Comparison of ENCODE assay signal across 10 cellular contexts in the genomic region with DNA sequence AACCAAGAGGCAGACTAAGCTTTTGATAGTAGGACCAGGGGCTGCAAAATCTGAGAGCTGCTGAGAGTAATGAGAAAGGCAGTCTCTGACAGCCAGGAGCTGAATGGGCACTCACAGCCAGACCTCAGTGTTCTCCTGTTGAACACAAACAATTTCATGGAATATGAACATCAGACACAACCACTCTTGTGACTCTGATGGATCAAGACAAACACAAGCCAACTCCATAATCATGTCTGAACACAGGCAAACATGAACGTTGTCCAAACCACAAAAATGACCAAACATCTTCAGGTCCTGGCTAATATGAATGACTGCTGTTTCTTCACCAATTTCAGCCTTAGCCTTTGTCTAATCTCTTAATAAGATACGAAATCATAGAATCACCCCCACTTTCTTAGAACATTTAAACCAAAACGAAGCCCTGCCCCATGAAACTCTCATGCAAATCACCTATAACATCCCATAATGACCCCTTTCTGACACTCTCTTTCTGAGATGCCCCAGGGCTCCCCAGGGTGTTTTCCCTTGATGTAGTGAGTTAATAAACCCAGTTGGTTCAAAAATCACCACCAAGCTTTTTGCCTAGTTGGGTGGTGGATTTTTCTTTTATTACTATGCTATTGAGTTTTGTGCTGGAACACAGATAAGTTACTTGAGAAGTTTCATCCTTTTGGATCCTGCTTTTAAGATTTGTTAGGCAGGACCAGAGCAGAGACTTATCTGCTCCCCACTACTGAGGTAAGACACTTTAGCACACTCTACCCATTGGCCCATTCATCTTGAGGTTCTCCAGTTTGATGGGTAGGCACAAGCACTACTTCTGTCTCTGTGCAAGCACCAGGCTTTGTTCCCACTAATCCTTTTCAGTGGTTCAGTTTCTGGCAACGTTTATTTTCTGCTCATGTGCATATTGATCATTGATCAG. TPM values are rescaled to one million over a fixed set of nuclear protein-coding genes. Genes with fewer than 3 reads are reported as not detected.
DNase-seq lines count a peak whose midpoint lies in the region; ATAC-seq and TF ChIP-seq lines count a peak whose summit lies in the region.
"Had no signal": no experiment of that assay in that cellular context is flagged by ENCODE, and none has a peak within 500 bp of the region (broad histone marks: within the 10 kb centered on the region; RNA-seq: fewer than 3 reads in every experiment).

No MANE protein-coding gene starts in this region.

- no peaks in the 10 kb centered on the region for H3K27me3 Mint-ChIP-seq in stimulated activated naive B cell treated with anti-CD40 and anti-IgM and Interleukin-4, amounts not matched to agents 10 μg/mL and 1 μg/mL and 100 μg/mL, for 72 hours

- H2AFZ ChIP-seq in mammary epithelial cell (ENCODE audit: low read depth, low read length) (peak overlapping the region; percentile 30), SU-DHL-6 (ENCODE audit: low read depth, low read length, severe bottlenecking) (no peak overlapping the region), trophoblast cell (ENCODE audit: insufficient read depth, low read length, poor library complexity) (no peak overlapping the region)

- H3K4me1 ChIP-seq in mammary epithelial cell (ENCODE audit: insufficient read depth, low read length) (peaks cover 13% of the 10 kb centered on the region), breast epithelium (no peaks in the 10 kb centered on the region), trophoblast cell (ENCODE audit: control insufficient read depth in 1 of 2, insufficient read depth in 2 of 2, low read length in 2 of 2) (no peaks in the 10 kb centered on the region)

- H3K4me3 ChIP-seq in mammary epithelial cell (replicated peaks in 1 of 3; ENCODE audit: insufficient read depth in 1 of 3, low read depth in 2 of 3, low read length in 3 of 3) (no peak overlapping the region), breast epithelium (no peak overlapping the region), SU-DHL-6 (ENCODE audit: insufficient read depth, low read length, poor library complexity, severe bottlenecking) (no peak overlapping the region), trophoblast cell (ENCODE audit: low read depth, low read length) (no peak overlapping the region)

- H2BK5ac ChIP-seq in trophoblast cell (ENCODE audit: low read depth, low read length, poor library complexity), result no peak overlapping the region

- no TSS peak for BruUV-seq in mammary epithelial cell (replicated peaks; lab: Mats Ljungman, UMichigan)

- H3K9me3 Mint-ChIP-seq in stimulated activated naive B cell treated with anti-CD40 and anti-IgM and Interleukin-4, amounts not matched to agents 10 μg/mL and 1 μg/mL and 100 μg/mL, for 72 hours, result no peaks in the 10 kb centered on the region

- TF ChIP-seq CTCF in mammary epithelial cell (conservative IDR thresholded peaks at IDR 0.05 in 1 of 2, IDR thresholded peaks at IDR 0.05 in 1 of 2; ENCODE audit: extremely low read depth in 1 of 2, insufficient read depth in 1 of 2, low read depth in 1 of 2, low read length in 2 of 2) (no peak), breast epithelium (IDR thresholded peaks at IDR 0.05) (no peak), SU-DHL-6 (IDR thresholded peaks at IDR 0.05; ENCODE audit: insufficient read depth, low read length, poor library complexity, severe bottlenecking) (no peak)

- no peak overlapping the region for H3K9ac ChIP-seq in mammary epithelial cell (ENCODE audit: insufficient read depth, low read length)
- peak overlapping the region; percentile 26 for H3K9ac ChIP-seq in SU-DHL-6 (ENCODE audit: low read length)
- H3K9ac ChIP-seq in trophoblast cell (ENCODE audit: low read length), result no peak overlapping the region

- H3K79me2 ChIP-seq in mammary epithelial cell (ENCODE audit: insufficient read depth, low read length) (no peaks in the 10 kb centered on the region), SU-DHL-6 (ENCODE audit: insufficient read depth, low read length) (no peaks in the 10 kb centered on the region), trophoblast cell (ENCODE audit: control insufficient read depth, insufficient read depth, low read length, poor library complexity) (no peaks in the 10 kb centered on the region)

- H3K4me1 Mint-ChIP-seq in stimulated activated naive B cell treated with anti-CD40 and anti-IgM and Interleukin-4, amounts not matched to agents 10 μg/mL and 1 μg/mL and 100 μg/mL, for 72 hours, result peaks cover 42 to 62% of the 10 kb centered on the region in 2 donors

- H3K18ac ChIP-seq in trophoblast cell (ENCODE audit: low read length), result no peak overlapping the region

- no peaks in the 10 kb centered on the region for H3K9me2 ChIP-seq in SU-DHL-6 (replicated peaks; ENCODE audit: insufficient read depth, low read length)

- H3K9me3 ChIP-seq in mammary epithelial cell (replicated peaks; ENCODE audit: insufficient read depth, low read length) (no peaks in the 10 kb centered on the region), breast epithelium (no peaks in the 10 kb centered on the region), SU-DHL-6 (ENCODE audit: insufficient read depth, low read length) (no peaks in the 10 kb centered on the region), trophoblast cell (ENCODE audit: insufficient read depth, low read depth, low read length) (no peaks in the 10 kb centered on the region)

- peaks cover 20% of the 10 kb centered on the region for H3F3A ChIP-seq in SU-DHL-6 (ENCODE audit: insufficient read depth)

- no peak overlapping the region for H4K91ac ChIP-seq in trophoblast cell (ENCODE audit: low read depth, low read length)

- peak overlapping the region; percentile 26 to 46 for H3K4me3 Mint-ChIP-seq in stimulated activated naive B cell treated with anti-CD40 and anti-IgM and Interleukin-4, amounts not matched to agents 10 μg/mL and 1 μg/mL and 100 μg/mL, for 72 hours

- dilution Hi-C loops in mammary epithelial cell (cut with HindIII; ENCODE audit: low sequenced_read_pairs), result loop anchor here (10.0 kb wide), 1 partner anchor 304 kb away; no protein-coding TSS in a partner anchor

- H3K4me2 ChIP-seq in mammary epithelial cell (ENCODE audit: insufficient read depth, low read depth, low read length) (peak overlapping the region; percentile 33), SU-DHL-6 (ENCODE audit: low read depth, low read length, poor library complexity, severe bottlenecking) (peak overlapping the region; percentile 56), trophoblast cell (ENCODE audit: low read length) (no peak overlapping the region)

- WGBS in mammary epithelial cell (ENCODE audit: low coverage, missing lambda C conversion rate), result 36% methylated on average over 4 of the region's 4 CpGs
- WGBS in trophoblast cell (ENCODE audit: extremely low coverage, insufficient coverage, insufficient read length), result no CpG with 5 or more reads among the region's 4 CpGs

- no peak overlapping the region for H3K4ac ChIP-seq in trophoblast cell (ENCODE audit: low read depth, low read length)

- in situ Hi-C loops in mammary epithelial cell (cut with MboI; ENCODE audit: low sequenced_read_pairs in 2 of 2), result loop anchor here (5.0 to 10.0 kb wide), 2 partner anchors 292 to 294 kb away; no protein-coding TSS in a partner anchor

- no peaks in the 10 kb centered on the region for H3K36me3 Mint-ChIP-seq in stimulated activated naive B cell treated with anti-CD40 and anti-IgM and Interleukin-4, amounts not matched to agents 10 μg/mL and 1 μg/mL and 100 μg/mL, for 72 hours

- no peak overlapping the region for H3K14ac ChIP-seq in trophoblast cell (ENCODE audit: low read length)

- intact Hi-C loops in mammary epithelial cell (cut with micrococcal nuclease) (no loop called here), breast epithelium (cut with DNase I; ENCODE audit: low total_unique reads) (no loop called here)

- no peak overlapping the region for H2BK120ac ChIP-seq in trophoblast cell (ENCODE audit: insufficient read depth, low read length, poor library complexity)

- no peak overlapping the region for H4K12ac ChIP-seq in trophoblast cell (ENCODE audit: low read depth, low read length)

- H3K79me1 ChIP-seq in trophoblast cell (ENCODE audit: low read length), result no peaks in the 10 kb centered on the region

- no peak overlapping the region for H3K23ac ChIP-seq in trophoblast cell (ENCODE audit: low read length)

- CTCF ChIA-PET in mammary epithelial cell (lab: Charles Lee; ENCODE audit: low non-redundant PET), result interaction anchor here (0.6 to 0.7 kb wide), 2 partner anchors 62 to 125 kb away, joined by 3 read pairs; no protein-coding TSS in a partner anchor

- no peak overlapping the region for H3K27ac ChIP-seq in mammary epithelial cell (ENCODE audit: insufficient read depth, low read depth, low read length)
- no peak overlapping the region for H3K27ac ChIP-seq in breast epithelium
- peak overlapping the region; percentile 67 for H3K27ac ChIP-seq in SU-DHL-6 (ENCODE audit: low read depth, low read length)
- no peak overlapping the region for H3K27ac ChIP-seq in trophoblast cell (ENCODE audit: low read depth, low read length)
- H3K27ac ChIP-seq: C4-2B had no signal

- peak; percentile 75 for DNase-seq in mammary epithelial cell
- DNase-seq in breast epithelium (ENCODE audit: low spot score in 2 of 2), result no peak
- peak; percentile 36 for DNase-seq in stimulated activated naive B cell treated with anti-CD40 and anti-IgM and Interleukin-4, amounts not matched to agents 10 μg/mL and 1 μg/mL and 100 μg/mL, for 72 hours
- no peak for DNase-seq in ecto neural progenitor cell (ENCODE audit: low spot score)
- no peak for DNase-seq in trophoblast cell
- DNase-seq in activated gamma-delta T cell treated with Interleukin-2 at 50 U/mL for 16 hours, result no peak
- DNase-seq: NCI-H748 treated with DMSO at 0.1 percent for 48 hours had no signal

- H2BK12ac ChIP-seq in trophoblast cell (ENCODE audit: low read length), result no peak overlapping the region

- no peak overlapping the region for H4K8ac ChIP-seq in trophoblast cell (ENCODE audit: low read depth, low read length)

- TF ChIP-seq POLR2A in breast epithelium (IDR thresholded peaks at IDR 0.05), result no peak

- H3K36me3 ChIP-seq in mammary epithelial cell (ENCODE audit: insufficient read depth, low read length), result no peaks in the 10 kb centered on the region
- no peaks in the 10 kb centered on the region for H3K36me3 ChIP-seq in breast epithelium
- H3K36me3 ChIP-seq in SU-DHL-6 (ENCODE audit: low read length), result no peaks in the 10 kb centered on the region
- no peaks in the 10 kb centered on the region for H3K36me3 ChIP-seq in trophoblast cell (ENCODE audit: control insufficient read depth in 1 of 2, insufficient read depth in 2 of 2, low read length in 2 of 2)

- H3K27me3 ChIP-seq in mammary epithelial cell (ENCODE audit: insufficient read depth, low read length) (no peaks in the 10 kb centered on the region), breast epithelium (no peaks in the 10 kb centered on the region), SU-DHL-6 (ENCODE audit: low read length) (no peaks in the 10 kb centered on the region), trophoblast cell (ENCODE audit: insufficient read depth, low read length) (no peaks in the 10 kb centered on the region)

- no peak overlapping the region for H2AK5ac ChIP-seq in trophoblast cell (ENCODE audit: low read length)

- peak; percentile 71 for ATAC-seq in HG02884 (IDR thresholded peaks at IDR 0.05; ENCODE audit: unreplicated experiment)
- peak; percentile 88 to 89 for ATAC-seq in stimulated activated naive B cell treated with anti-CD40 and anti-IgM and Interleukin-4, amounts not matched to agents 10 μg/mL and 1 μg/mL and 100 μg/mL, for 72 hours (replicated peaks)

- no peaks in the 10 kb centered on the region for H4K20me1 ChIP-seq in mammary epithelial cell (ENCODE audit: insufficient read depth, low read length)
- no peaks in the 10 kb centered on the region for H4K20me1 ChIP-seq in SU-DHL-6 (ENCODE audit: low read depth, low read length)

- H3K27ac Mint-ChIP-seq in stimulated activated naive B cell treated with anti-CD40 and anti-IgM and Interleukin-4, amounts not matched to agents 10 μg/mL and 1 μg/mL and 100 μg/mL, for 72 hours, result peak overlapping the region; percentile 70

RNA-seq across cellular contexts. Expression of gene ERAP2, which starts 5.9 kb away (rescaled TPM):
- total RNA-seq in mammary epithelial cell, result 10 to 100 TPM in 1 of 2 donors, 1 to 10 TPM in 1; 2.8 to 14.3 TPM
- 41.6 TPM for polyA plus RNA-seq in mammary epithelial cell
- polyA minus RNA-seq in mammary epithelial cell, result 73.1 TPM
- total RNA-seq in breast epithelium, result 10 to 100 TPM; 11.0 to 13.8 (median 12.8) TPM
- polyA plus RNA-seq in trophoblast cell (2013), result 0.01 and 0.04 TPM in 2 replicates

Comparison
In these comparisons a context has a peak if more than half of its experiments do, and no peak if none do; other contexts are left out.
1. DNase-seq: peak in mammary epithelial cell (single experiment) and stimulated activated naive B cell treated with anti-CD40 and anti-IgM and Interleukin-4, amounts not matched to agents 10 μg/mL and 1 μg/mL and 100 μg/mL, for 72 hours (single experiment); none in breast epithelium (0 of 2), ecto neural progenitor cell (single experiment), trophoblast cell (0 of 2) and activated gamma-delta T cell treated with Interleukin-2 at 50 U/mL for 16 hours (single experiment).